ENCODE assay signal across 37 cellular contexts in the genomic region with DNA sequence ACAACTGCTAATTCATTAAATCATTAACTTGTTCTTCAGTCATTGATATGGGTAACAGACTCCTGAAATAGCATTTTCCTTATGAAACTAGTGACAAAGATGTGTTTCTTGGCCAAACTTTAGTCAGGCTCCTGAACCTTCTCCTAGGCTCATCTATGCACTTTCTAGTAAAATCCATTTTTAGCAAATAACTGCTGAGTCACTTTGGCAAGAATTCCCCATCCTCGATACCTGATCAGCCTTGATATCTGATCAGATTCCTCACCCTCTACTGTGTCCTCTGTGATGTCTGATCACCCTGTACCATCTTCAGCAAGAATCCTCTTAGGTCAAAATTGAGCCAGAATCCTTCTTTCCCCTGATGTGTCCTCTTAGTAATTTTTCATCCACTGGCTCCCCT.
"Had no signal": no experiment of that assay in that cellular context is flagged by ENCODE, and none has a peak within 500 bp of the region (broad histone marks: within the 10 kb centered on the region; RNA-seq: fewer than 3 reads in every experiment).

No MANE protein-coding gene starts in this region.

- H3K27ac Mint-ChIP-seq: activated B cell treated with CpG ODN at 0.5 μM for 24 hours; activated CD4-positive, alpha-beta memory T cell treated with anti-CD3 and anti-CD28 coated beads for 36 hours; activated CD4-positive, alpha-beta T cell treated with anti-CD3 and anti-CD28 coated beads, Interleukin-2, amount 10 ng/mL, durations not matched to agents 24 days and 14 days; activated CD8-positive, alpha-beta T cell treated with anti-CD3 and anti-CD28 coated beads for 36 hours; activated naive CD4-positive, alpha-beta T cell treated with anti-CD3 and anti-CD28 coated beads for 36 hours; activated naive CD4-positive, alpha-beta T cell treated with anti-CD3 and anti-CD28 coated beads, Interleukin-2, amount 50 U/mL, for 72 hours; activated naive CD8-positive, alpha-beta T cell treated with anti-CD3 and anti-CD28 coated beads for 36 hours; activated T-cell treated with anti-CD3 and anti-CD28 coated beads, Interleukin-2, amount 50 U/mL, for 72 hours; activated T-helper 1 cell treated with anti-CD3 and anti-CD28 coated beads, Interleukin-12 subunit alpha, Interleukin-12 subunit beta, Interleukin-2, Interleukin-4 antibody, amounts not matched to agents 30 ng/mL and 10 ng/mL and 1 ng/mL, durations not matched to agents 14 hours and 24 hours and 36 hours; activated T-helper 17 cell treated with anti-CD3 and anti-CD28 coated beads, Interleukin-2, amount 50 U/mL, for 72 hours; T-helper 1 cell treated with Interleukin-12 subunit alpha and Interleukin-12 subunit beta and Interleukin-4 antibody, amounts not matched to agents 30 μg/mL and 1 μg/mL, for 36 hours; T-helper 2 cell treated with Interferon-gamma antibody and Interleukin-4, amounts not matched to agents 5 μg/mL and 100 μg/mL, for 36 hours had no signal

- H3K27ac ChIP-seq: adrenal gland, body of pancreas, brain microvascular endothelial cell, breast epithelium, VCaP had no signal

- H3K4me1 Mint-ChIP-seq: activated B cell treated with CpG ODN at 0.5 μM for 24 hours; activated CD4-positive, alpha-beta T cell treated with anti-CD3 and anti-CD28 coated beads, Interleukin-2, amount 10 ng/mL, durations not matched to agents 24 days and 14 days; activated naive CD8-positive, alpha-beta T cell treated with anti-CD3 and anti-CD28 coated beads for 36 hours; activated T-helper 17 cell treated with anti-CD3 and anti-CD28 coated beads, Interleukin-2, amount 50 U/mL, for 72 hours had no signal

- H3K27me3 Mint-ChIP-seq: activated B cell treated with CpG ODN at 0.5 μM for 24 hours; activated CD4-positive, alpha-beta T cell treated with anti-CD3 and anti-CD28 coated beads, Interleukin-2, amount 10 ng/mL, durations not matched to agents 24 days and 14 days had no signal

- H3K36me3 ChIP-seq: adrenal gland, brain microvascular endothelial cell, breast epithelium had no signal

- H3K36me3 Mint-ChIP-seq: activated CD4-positive, alpha-beta memory T cell treated with anti-CD3 and anti-CD28 coated beads for 36 hours; activated naive CD4-positive, alpha-beta T cell treated with anti-CD3 and anti-CD28 coated beads, Interleukin-2, amount 50 U/mL, for 72 hours; activated naive CD8-positive, alpha-beta T cell treated with anti-CD3 and anti-CD28 coated beads for 36 hours had no signal

- FAIRE-seq: astrocyte, TTC549 had no signal

- H3K4me3 Mint-ChIP-seq: activated B cell treated with CpG ODN at 0.5 μM for 24 hours; activated CD4-positive, alpha-beta memory T cell treated with anti-CD3 and anti-CD28 coated beads for 36 hours; activated CD4-positive, alpha-beta T cell treated with anti-CD3 and anti-CD28 coated beads, Interleukin-2, amount 10 ng/mL, durations not matched to agents 24 days and 14 days; activated CD8-positive, alpha-beta T cell treated with anti-CD3 and anti-CD28 coated beads for 36 hours; activated naive CD4-positive, alpha-beta T cell treated with anti-CD3 and anti-CD28 coated beads for 36 hours; activated naive CD8-positive, alpha-beta T cell treated with anti-CD3 and anti-CD28 coated beads for 36 hours; activated T-cell treated with anti-CD3 and anti-CD28 coated beads, Interleukin-2, amount 50 U/mL, for 4 hours; activated T-cell treated with anti-CD3 and anti-CD28 coated beads, Interleukin-2, amount 50 U/mL, for 72 hours; activated T-helper 1 cell treated with anti-CD3 and anti-CD28 coated beads, Interleukin-12 subunit alpha, Interleukin-12 subunit beta, Interleukin-2, Interleukin-4 antibody, amounts not matched to agents 30 ng/mL and 10 ng/mL and 1 ng/mL, durations not matched to agents 14 hours and 24 hours and 36 hours; activated T-helper 17 cell treated with anti-CD3 and anti-CD28 coated beads, Interleukin-2, amount 50 U/mL, for 72 hours; T-helper 1 cell treated with Interleukin-12 subunit alpha and Interleukin-12 subunit beta and Interleukin-4 antibody, amounts not matched to agents 30 μg/mL and 1 μg/mL, for 36 hours; T-helper 2 cell treated with Interferon-gamma antibody and Interleukin-4, amounts not matched to agents 5 μg/mL and 100 μg/mL, for 36 hours had no signal

- H3K9me3 ChIP-seq: adrenal gland, body of pancreas, breast epithelium had no signal

- H3K4me3 ChIP-seq: adrenal gland, body of pancreas, breast epithelium had no signal

- DNase-seq: activated B cell treated with CpG ODN at 0.5 μM for 24 hours; activated CD4-positive, alpha-beta memory T cell treated with anti-CD3 and anti-CD28 coated beads for 36 hours; activated CD4-positive, alpha-beta T cell treated with anti-CD3 and anti-CD28 coated beads for 4 hours; activated CD4-positive, alpha-beta T cell treated with anti-CD3 and anti-CD28 coated beads, Interleukin-2, amount 10 ng/mL, durations not matched to agents 24 days and 14 days; activated CD4-positive, alpha-beta T cell treated with anti-CD3 and anti-CD28 coated beads, Interleukin-2, amount 50 U/mL, for 1 hour; activated CD4-positive, alpha-beta T cell treated with anti-CD3 and anti-CD28 coated beads, Interleukin-2, amount 50 U/mL, for 4 hours; activated CD4-positive, CD25-positive, alpha-beta regulatory T cell treated with anti-CD3 and anti-CD28 coated beads, Interleukin-2, amount 50 U/mL, for 72 hours; activated CD8-positive, alpha-beta memory T cell treated with anti-CD3 and anti-CD28 coated beads, Interleukin-2, amount 50 U/mL, for 4 hours; activated CD8-positive, alpha-beta T cell treated with anti-CD3 and anti-CD28 coated beads for 36 hours; activated effector memory CD4-positive, alpha-beta T cell treated with anti-CD3 and anti-CD28 coated beads, Interleukin-2, amount 50 U/mL, for 16 hours; activated gamma-delta T cell treated with Interleukin-2 at 50 U/mL for 16 hours; activated naive CD4-positive, alpha-beta T cell; activated naive CD4-positive, alpha-beta T cell treated with anti-CD3 and anti-CD28 coated beads for 36 hours; activated naive CD4-positive, alpha-beta T cell treated with anti-CD3 and anti-CD28 coated beads, Interleukin-2, amount 50 U/mL, for 16 hours; activated naive CD8-positive, alpha-beta T cell treated with anti-CD3 and anti-CD28 coated beads for 36 hours; activated T-cell treated with anti-CD3 and anti-CD28 coated beads for 4 hours; activated T-cell treated with anti-CD3 and anti-CD28 coated beads, Interleukin-2, amount 50 U/mL, for 1 hour; activated T-cell treated with anti-CD3 and anti-CD28 coated beads, Interleukin-2, amount 50 U/mL, for 4 hours; activated T-cell treated with anti-CD3 and anti-CD28 coated beads, Interleukin-2, amount 50 U/mL, for 72 hours; adrenal gland; amniotic stem cell; aorta; body of pancreas; brain microvascular endothelial cell; central memory CD4-positive, alpha-beta T cell; T-helper 1 cell; T-helper 2 cell; T-helper 9 cell had no signal

- H3K9me3 Mint-ChIP-seq: activated B cell treated with CpG ODN at 0.5 μM for 24 hours; activated CD4-positive, alpha-beta T cell treated with anti-CD3 and anti-CD28 coated beads, Interleukin-2, amount 10 ng/mL, durations not matched to agents 24 days and 14 days; activated naive CD4-positive, alpha-beta T cell treated with anti-CD3 and anti-CD28 coated beads for 36 hours; activated naive CD4-positive, alpha-beta T cell treated with anti-CD3 and anti-CD28 coated beads, Interleukin-2, amount 50 U/mL, for 72 hours; activated T-cell treated with anti-CD3 and anti-CD28 coated beads, Interleukin-2, amount 50 U/mL, for 4 hours; activated T-helper 1 cell treated with anti-CD3 and anti-CD28 coated beads, Interleukin-12 subunit alpha, Interleukin-12 subunit beta, Interleukin-2, Interleukin-4 antibody, amounts not matched to agents 30 ng/mL and 10 ng/mL and 1 ng/mL, durations not matched to agents 14 hours and 24 hours and 36 hours; activated T-helper 17 cell treated with anti-CD3 and anti-CD28 coated beads, Interleukin-2, amount 50 U/mL, for 72 hours; T-helper 1 cell treated with Interleukin-12 subunit alpha and Interleukin-12 subunit beta and Interleukin-4 antibody, amounts not matched to agents 30 μg/mL and 1 μg/mL, for 36 hours; T-helper 2 cell treated with Interferon-gamma antibody and Interleukin-4, amounts not matched to agents 5 μg/mL and 100 μg/mL, for 36 hours had no signal

- ATAC-seq: activated CD8-positive, alpha-beta T cell treated with anti-CD3 and anti-CD28 coated beads for 36 hours; activated naive CD4-positive, alpha-beta T cell treated with anti-CD3 and anti-CD28 coated beads, Interleukin-2, amount 50 U/mL, for 72 hours; activated T-cell treated with anti-CD3 and anti-CD28 coated beads, Interleukin-2, amount 50 U/mL, for 4 hours; activated T-cell treated with anti-CD3 and anti-CD28 coated beads, Interleukin-2, amount 50 U/mL, for 72 hours; activated T-helper 17 cell treated with anti-CD3 and anti-CD28 coated beads, Interleukin-2, amount 50 U/mL, for 72 hours; body of pancreas had no signal

- H3K4me1 ChIP-seq: adrenal gland, body of pancreas, breast epithelium had no signal

- H3K27me3 ChIP-seq: adrenal gland, body of pancreas, brain microvascular endothelial cell, breast epithelium had no signal
